ENCODE assay signal across 11 cellular contexts in genomic region chr16:11636172-11636721, GRCh38. TPM values are rescaled to one million over a fixed set of nuclear protein-coding genes. Genes with fewer than 3 reads are reported as not detected.
DNase-seq lines count a peak whose midpoint lies in the region; ATAC-seq and TF ChIP-seq lines count a peak whose summit lies in the region.
"Had no signal": no experiment of that assay in that cellular context is flagged by ENCODE, and none has a peak within 500 bp of the region (broad histone marks: within the 10 kb centered on the region; RNA-seq: fewer than 3 reads in every experiment).

No MANE protein-coding gene starts in this region.

- H3K36me3 Mint-ChIP-seq in Calu3 (ENCODE audit: insufficient read depth, unreplicated experiment): peaks cover 21% of the 10 kb centered on the region
- H3K36me3 Mint-ChIP-seq: activated naive CD4-positive, alpha-beta T cell treated with anti-CD3 and anti-CD28 coated beads, Interleukin-2, amount 10 ng/mL, durations not matched to agents 7 days and 5 days; CD8-positive, alpha-beta memory T cell had no signal

- peak; percentile 88 for ATAC-seq in mucosa of descending colon
- no peak for ATAC-seq in HG03135 (IDR thresholded peaks at IDR 0.05; ENCODE audit: unreplicated experiment)
- no peak for ATAC-seq in HG03025 (IDR thresholded peaks at IDR 0.05; ENCODE audit: low FRiP score, unreplicated experiment)
- ATAC-seq in HG02610 (IDR thresholded peaks at IDR 0.05; ENCODE audit: unreplicated experiment): no peak

- no peaks in the 10 kb centered on the region for H3K27me3 Mint-ChIP-seq in Calu3 (ENCODE audit: unreplicated experiment)
- H3K27me3 Mint-ChIP-seq: CD8-positive, alpha-beta memory T cell had no signal

- H3K4me3 ChIP-seq in mammary epithelial cell (replicated peaks in 1 of 3; ENCODE audit: insufficient read depth in 1 of 3, low read depth in 2 of 3, low read length in 3 of 3) (no peak overlapping the region), mucosa of descending colon (no peak overlapping the region)

- intact Hi-C loops in Calu3 (cut with micrococcal nuclease; ENCODE audit: unreplicated experiment): no loop called here
- intact Hi-C loops in mammary epithelial cell (cut with micrococcal nuclease): no loop called here
- intact Hi-C loops in mucosa of descending colon (cut with DNase I, micrococcal nuclease): no loop called here

- DNase-seq in Calu3: peak; percentile 19
- peak; percentile 81 for DNase-seq in NCI-H2029 treated with DMSO at 0.1 percent for 48 hours (lab: John Stamatoyannopoulos, UW)
- DNase-seq in mammary epithelial cell: no peak
- DNase-seq in mucosa of descending colon: peak in 1 of 3 donors; percentile 72
- no peak for DNase-seq in stimulated activated naive CD4-positive, alpha-beta T cell treated with Interleukin-2 at 50 U/mL for 16 hours (lab: John Stamatoyannopoulos, UW)
- DNase-seq: activated naive CD4-positive, alpha-beta T cell treated with anti-CD3 and anti-CD28 coated beads, Interleukin-2, amount 10 ng/mL, durations not matched to agents 7 days and 5 days; GOT3 had no signal

- TF ChIP-seq CTCF in Calu3 (IDR thresholded peaks at IDR 0.05; ENCODE audit: unreplicated experiment): no peak
- no peak for TF ChIP-seq CTCF in mammary epithelial cell (conservative IDR thresholded peaks at IDR 0.05 in 1 of 2, IDR thresholded peaks at IDR 0.05 in 1 of 2; ENCODE audit: extremely low read depth in 1 of 2, insufficient read depth in 1 of 2, low read depth in 1 of 2, low read length in 2 of 2)
- no peak for TF ChIP-seq CTCF in mucosa of descending colon (IDR thresholded peaks at IDR 0.05)

- no peak overlapping the region for H3K27ac Mint-ChIP-seq in Calu3 (ENCODE audit: unreplicated experiment)
- H3K27ac Mint-ChIP-seq: activated naive CD4-positive, alpha-beta T cell treated with anti-CD3 and anti-CD28 coated beads, Interleukin-2, amount 10 ng/mL, durations not matched to agents 7 days and 5 days had no signal

- dilution Hi-C loops in mammary epithelial cell (cut with HindIII; ENCODE audit: low sequenced_read_pairs): no loop called here

- in situ Hi-C loops in mammary epithelial cell (cut with MboI; ENCODE audit: low sequenced_read_pairs in 2 of 2): no loop called here

- peaks cover 70% of the 10 kb centered on the region for H3K4me1 Mint-ChIP-seq in Calu3 (ENCODE audit: low read depth, unreplicated experiment)

- no peaks in the 10 kb centered on the region for H3K27me3 ChIP-seq in mammary epithelial cell (ENCODE audit: insufficient read depth, low read length)

- no peak overlapping the region for H2AFZ ChIP-seq in mammary epithelial cell (ENCODE audit: low read depth, low read length)

- H3K9me3 ChIP-seq in mammary epithelial cell (replicated peaks; ENCODE audit: insufficient read depth, low read length) (no peaks in the 10 kb centered on the region), mucosa of descending colon (no peaks in the 10 kb centered on the region)

- no peaks in the 10 kb centered on the region for H3K36me3 ChIP-seq in mammary epithelial cell (ENCODE audit: insufficient read depth, low read length)
- no peaks in the 10 kb centered on the region for H3K36me3 ChIP-seq in mucosa of descending colon (ENCODE audit: low read depth)

- no peak overlapping the region for H3K4me2 ChIP-seq in mammary epithelial cell (ENCODE audit: insufficient read depth, low read depth, low read length)

- CTCF ChIA-PET in Calu3 (lab: Charles Lee) (interaction anchor here (0.5 to 1.3 kb wide), 5 partner anchors 10 to 49 kb away, joined by 3 to 5 read pairs (median 3); partner anchors contain the start of gene LITAF), mammary epithelial cell (lab: Charles Lee; ENCODE audit: low non-redundant PET) (no interaction called here)

- H3K27ac ChIP-seq in mammary epithelial cell (ENCODE audit: insufficient read depth, low read depth, low read length): no peak overlapping the region

- no peak overlapping the region for H3K9ac ChIP-seq in mammary epithelial cell (ENCODE audit: insufficient read depth, low read length)

- H3K4me3 Mint-ChIP-seq in Calu3 (ENCODE audit: low read depth, unreplicated experiment): no peak overlapping the region
- H3K4me3 Mint-ChIP-seq: activated naive CD4-positive, alpha-beta T cell treated with anti-CD3 and anti-CD28 coated beads, Interleukin-2, amount 10 ng/mL, durations not matched to agents 7 days and 5 days; CD8-positive, alpha-beta memory T cell had no signal

- no peaks in the 10 kb centered on the region for H3K79me2 ChIP-seq in mammary epithelial cell (ENCODE audit: insufficient read depth, low read length)

- no peaks in the 10 kb centered on the region for H3K9me3 Mint-ChIP-seq in Calu3 (ENCODE audit: low read depth, unreplicated experiment)
- H3K9me3 Mint-ChIP-seq: activated naive CD4-positive, alpha-beta T cell treated with anti-CD3 and anti-CD28 coated beads, Interleukin-2, amount 10 ng/mL, durations not matched to agents 7 days and 5 days; CD8-positive, alpha-beta memory T cell had no signal

- 68% methylated on average over 14 of the region's 14 CpGs for WGBS in mammary epithelial cell (ENCODE audit: low coverage, missing lambda C conversion rate)

- H3K4me1 ChIP-seq in mammary epithelial cell (ENCODE audit: insufficient read depth, low read length) (peaks cover 27% of the 10 kb centered on the region), mucosa of descending colon (ENCODE audit: low read depth) (peaks cover 16% of the 10 kb centered on the region)

- no peaks in the 10 kb centered on the region for H4K20me1 ChIP-seq in mammary epithelial cell (ENCODE audit: insufficient read depth, low read length)

- BruUV-seq in Calu3 (replicated peaks; lab: Mats Ljungman, UMichigan) (no TSS peak), mammary epithelial cell (replicated peaks; lab: Mats Ljungman, UMichigan) (TSS peak; percentile 65)

RNA-seq across cellular contexts. Expression of gene SNN, which starts 32.0 kb away (rescaled TPM):
- total RNA-seq in Calu3 (2022) (26.0 and 31.3 TPM in 2 replicates), mammary epithelial cell (10 to 100 TPM; 14.2 to 32.7 TPM), mucosa of descending colon (10 to 100 TPM in 1 of 3 donors, 1 to 10 TPM in 2; 2.3 to 22.1 (median 4.2) TPM)
- polyA plus RNA-seq in mammary epithelial cell: 14.2 TPM
- 13.4 TPM for polyA minus RNA-seq in mammary epithelial cell

RNA-seq across cellular contexts. Expression of gene LITAF, which starts 49.5 kb away (rescaled TPM):
- total RNA-seq in Calu3 (2022) (328 and 443 TPM in 2 replicates), mammary epithelial cell (100 to 1,000 TPM; 128 to 197 TPM), mucosa of descending colon (100 to 1,000 TPM; 140 to 308 (median 246) TPM)
- 180 TPM for polyA plus RNA-seq in mammary epithelial cell
- 276 TPM for polyA minus RNA-seq in mammary epithelial cell

Comparison
In these comparisons a context has a peak if more than half of its experiments do, and no peak if none do; other contexts are left out.
1. DNase-seq: peak in Calu3 (single experiment) and NCI-H2029 treated with DMSO at 0.1 percent for 48 hours (single experiment); none in mammary epithelial cell (single experiment) and stimulated activated naive CD4-positive, alpha-beta T cell treated with Interleukin-2 at 50 U/mL for 16 hours (single experiment).